Comparison of ENCODE assay signal across 15 cellular contexts in genomic region chr11:77074626-77075221, GRCh38. TPM values are rescaled to one million over a fixed set of nuclear protein-coding genes. Genes with fewer than 3 reads are reported as not detected.
A peak's percentile ranks its signal among the peaks of the same experiment; 100 is the strongest.
DNase-seq lines count a peak whose midpoint lies in the region; ATAC-seq, FAIRE-seq and TF ChIP-seq lines count a peak whose summit lies in the region.
"Had no signal": no experiment of that assay in that cellular context is flagged by ENCODE, and none has a peak within 500 bp of the region (broad histone marks: within the 10 kb centered on the region; RNA-seq: fewer than 3 reads in every experiment).

No MANE protein-coding gene starts in this region.

- ATAC-seq in GM18520 (IDR thresholded peaks at IDR 0.05; ENCODE audit: unreplicated experiment) = no peak

- H3K4me3 Mint-ChIP-seq in astrocyte (ENCODE audit: unreplicated experiment) = no peak overlapping the region

- no peak for FAIRE-seq in astrocyte (lab: Jason Lieb, UNC)

- peaks cover 30% of the 10 kb centered on the region for H3F3A ChIP-seq in GM23248 (ENCODE audit: insufficient read depth)

- H3K27me3 Mint-ChIP-seq in astrocyte (ENCODE audit: low read depth, unreplicated experiment) = no peaks in the 10 kb centered on the region

- DNase-seq in GM23248 (no peak), astrocyte (ENCODE audit: low read depth) (no peak), mesenchymal stem cell (no peak), spleen (no peak), cortex of kidney (lab: John Stamatoyannopoulos, UW) (no peak), GDM1 (lab: John Stamatoyannopoulos, UW) (no peak)
- DNase-seq in activated CD4-positive, alpha-beta T cell treated with anti-CD3 and anti-CD28 coated beads for 4 hours = no peak
- DNase-seq: activated CD8-positive, alpha-beta memory T cell treated with anti-CD3 and anti-CD28 coated beads for 24 hours; activated gamma-delta T cell treated with Interleukin-2 at 50 U/mL for 16 hours; central memory CD4-positive, alpha-beta T cell; NCI-H1436 had no signal

- H3K4me3 ChIP-seq in GM23248 (no peak overlapping the region), astrocyte (ENCODE audit: insufficient read depth, low read depth, low read length) (no peak overlapping the region), mesenchymal stem cell (ENCODE audit: insufficient read depth in 1 of 2, low read depth in 1 of 2, low read length in 2 of 2) (peak overlapping the region in 1 of 2 experiments; percentile 63), spleen (no peak overlapping the region)

- H4K8ac ChIP-seq in mesenchymal stem cell (ENCODE audit: low read length) = peak overlapping the region; percentile 8

- intact Hi-C loops in spleen (cut with DNase I; ENCODE audit: low total_unique reads) = no loop called here

- 85 to 89% methylated on average over 12 to 15 of the region's 15 CpGs for WGBS in GM23248 (ENCODE audit: low coverage in 1 of 2, low lambda C conversion rate in 2 of 2, missing lambda C conversion rate in 2 of 2), 2 experiments
- WGBS in mesenchymal stem cell = 92% methylated on average over 15 of the region's 15 CpGs
- WGBS in spleen, 5 donors = 84 to 89% (median 88%) methylated on average over 14 to 15 of the region's 15 CpGs

- TF ChIP-seq CTCF in astrocyte (IDR thresholded peaks at IDR 0.05; ENCODE audit: insufficient read depth, low read depth, low read length) (no peak), spleen (IDR thresholded peaks at IDR 0.05 in 8 of 11, conservative IDR thresholded peaks at IDR 0.05 in 3 of 11) (no peak)

- peaks cover 33% of the 10 kb centered on the region for H3K4me1 ChIP-seq in GM23248 (ENCODE audit: insufficient read depth)
- H3K4me1 ChIP-seq in astrocyte (ENCODE audit: insufficient read depth, low read length) = peaks cover 30% of the 10 kb centered on the region
- H3K4me1 ChIP-seq in mesenchymal stem cell (ENCODE audit: control insufficient read depth, insufficient read depth, low read depth, low read length) = peaks cover 26% of the 10 kb centered on the region
- peaks cover 22 to 43% (median 38%) of the 10 kb centered on the region in 6 donors for H3K4me1 ChIP-seq in spleen

- H3K23ac ChIP-seq in mesenchymal stem cell (ENCODE audit: low read length in 2 of 2) = no peak overlapping the region

- H3K27ac ChIP-seq in GM23248 = peak overlapping the region; percentile 99
- H3K27ac ChIP-seq in astrocyte (ENCODE audit: low read depth, low read length) = no peak overlapping the region
- no peak overlapping the region for H3K27ac ChIP-seq in mesenchymal stem cell (ENCODE audit: low read length, poor library complexity, severe bottlenecking)
- peak overlapping the region in 5 of 8 donors; percentile 70 to 83 (median 75) for H3K27ac ChIP-seq in spleen

- H3K9ac ChIP-seq in GM23248 (peak overlapping the region; percentile 85), astrocyte (ENCODE audit: low read length) (no peak overlapping the region), mesenchymal stem cell (ENCODE audit: low read length) (peak overlapping the region; percentile 89)

- no peak overlapping the region for H2BK120ac ChIP-seq in mesenchymal stem cell (ENCODE audit: low read depth, low read length)

- no peak for TF ChIP-seq POLR2A in spleen (IDR thresholded peaks at IDR 0.05)

- H3K27me3 ChIP-seq in GM23248 (replicated peaks; ENCODE audit: insufficient read depth) (no peaks in the 10 kb centered on the region), astrocyte (ENCODE audit: insufficient read depth, low read length) (no peaks in the 10 kb centered on the region), mesenchymal stem cell (ENCODE audit: control insufficient read depth in 1 of 2, insufficient read depth in 1 of 2, low read length in 2 of 2) (no peaks in the 10 kb centered on the region), spleen (replicated peaks in 1 of 7) (no peaks in the 10 kb centered on the region)

- peak overlapping the region; percentile 44 for H4K91ac ChIP-seq in mesenchymal stem cell (ENCODE audit: low read length)

- in situ Hi-C loops in GM23248 (cut with MboI) = no loop called here

- H2BK15ac ChIP-seq in mesenchymal stem cell (ENCODE audit: low read depth, poor library complexity, severe bottlenecking) = peak overlapping the region; percentile 71

- H3K36me3 Mint-ChIP-seq in astrocyte (ENCODE audit: low read depth, unreplicated experiment) = peaks cover 2% of the 10 kb centered on the region

- H3K9me3 Mint-ChIP-seq in astrocyte (ENCODE audit: unreplicated experiment) = no peaks in the 10 kb centered on the region

- peak overlapping the region; percentile 75 for H3K27ac Mint-ChIP-seq in astrocyte (ENCODE audit: unreplicated experiment)

- peak overlapping the region; percentile 1 to 59 for H2BK12ac ChIP-seq in mesenchymal stem cell (ENCODE audit: low read length in 2 of 2)

- no peak overlapping the region for H3K4ac ChIP-seq in mesenchymal stem cell (ENCODE audit: low read depth in 1 of 2, low read length in 2 of 2)

- H3K9me3 ChIP-seq in GM23248 (ENCODE audit: low read depth) = no peaks in the 10 kb centered on the region
- H3K9me3 ChIP-seq in astrocyte (ENCODE audit: insufficient read depth, low read depth, low read length) = no peaks in the 10 kb centered on the region
- peaks cover 5% of the 10 kb centered on the region for H3K9me3 ChIP-seq in mesenchymal stem cell (ENCODE audit: control insufficient read depth, low read length)
- no peaks in the 10 kb centered on the region for H3K9me3 ChIP-seq in spleen

- no peak overlapping the region for H2AFZ ChIP-seq in GM23248
- H2AFZ ChIP-seq in astrocyte (ENCODE audit: low read depth, low read length) = no peak overlapping the region
- H2AFZ ChIP-seq in mesenchymal stem cell (ENCODE audit: low read depth, low read length) = no peak overlapping the region

- H3K4me2 ChIP-seq in GM23248 (ENCODE audit: unreplicated experiment) (peak overlapping the region; percentile 78), astrocyte (ENCODE audit: low read length) (no peak overlapping the region), mesenchymal stem cell (ENCODE audit: low read length, poor library complexity, severe bottlenecking) (no peak overlapping the region)

- H3K79me2 ChIP-seq in GM23248 (ENCODE audit: insufficient read depth) (peaks cover 77% of the 10 kb centered on the region), astrocyte (ENCODE audit: insufficient read depth, low read length) (peaks cover 26% of the 10 kb centered on the region)

- peak overlapping the region in 1 of 2 experiments; percentile 29 for H3K18ac ChIP-seq in mesenchymal stem cell (ENCODE audit: low read depth in 1 of 2, low read length in 2 of 2)

- no peak overlapping the region for H2AK5ac ChIP-seq in mesenchymal stem cell (ENCODE audit: low read length, severe bottlenecking)

- no peak overlapping the region for H3K14ac ChIP-seq in mesenchymal stem cell (ENCODE audit: low read length in 2 of 2)

- no peaks in the 10 kb centered on the region for H3K9me2 ChIP-seq in GM23248 (ENCODE audit: insufficient read depth)

- H4K20me1 ChIP-seq in GM23248 (ENCODE audit: insufficient read depth) (no peaks in the 10 kb centered on the region), astrocyte (ENCODE audit: insufficient read depth, low read length) (peaks cover 38% of the 10 kb centered on the region)

- H3K36me3 ChIP-seq in GM23248 (ENCODE audit: low read depth) (0 out of 2 replicates have a peak, but pooled peaks cover 6% of the 10 kb centered on the region), astrocyte (ENCODE audit: insufficient read depth, low read length) (no peaks in the 10 kb centered on the region), mesenchymal stem cell (ENCODE audit: control insufficient read depth in 1 of 2, insufficient read depth in 2 of 2, low read depth in 1 of 2, low read length in 2 of 2) (no peaks in the 10 kb centered on the region), spleen (no peaks in the 10 kb centered on the region)

- peaks cover 21% of the 10 kb centered on the region for H3K79me1 ChIP-seq in mesenchymal stem cell (replicated peaks; ENCODE audit: low read length, poor library complexity, severe bottlenecking)

- H3K4me1 Mint-ChIP-seq in astrocyte (ENCODE audit: low read depth, unreplicated experiment) = peaks cover 20% of the 10 kb centered on the region

- no peak overlapping the region for H2BK5ac ChIP-seq in mesenchymal stem cell (ENCODE audit: low read depth, low read length, poor library complexity, severe bottlenecking)

RNA-seq across cellular contexts. Expression of gene CAPN5, which starts 8.0 kb away (rescaled TPM):
- 22.4 and 27.7 TPM in 2 replicates for total RNA-seq in GM23248 (2014; rRNA removed; shearing (Covaris generic))
- polyA plus RNA-seq in GM23248 (2016; fragmentation: Nextera tagmentation; extraction: Ambion mirVana) (17.8 and 18.3 TPM in 2 replicates), spleen (1 to 10 TPM in 1 of 3 donors, under 1 TPM in 2; 0.80 to 2.4 (median 0.96) TPM)
- total RNA-seq in astrocyte (13.1 and 17.4 TPM in 2 replicates), spleen (1 to 10 TPM; 3.5 to 9.2 (median 8.0) TPM)
- 26.0 TPM for polyA plus RNA-seq in mesenchymal stem cell (2013, experiment 1 of 2)
- polyA plus RNA-seq in mesenchymal stem cell (2013, experiment 2 of 2) = 25.0 TPM

RNA-seq across cellular contexts. Expression of gene OMP, which starts 27.9 kb away (rescaled TPM):
- total RNA-seq in GM23248 (2014; rRNA removed; shearing (Covaris generic)) = not detected in 2 replicates
- polyA plus RNA-seq in GM23248 (2016; fragmentation: Nextera tagmentation; extraction: Ambion mirVana) (not detected in 2 replicates), spleen (under 1 TPM in 1 of 3 donors, not detected in 2; 0.51 TPM)
- total RNA-seq in astrocyte (0.67 and 1.3 TPM in 2 replicates), spleen (under 1 TPM in 1 of 7 donors, not detected in 6; 0.64 TPM)
- polyA plus RNA-seq in mesenchymal stem cell (2013, experiment 1 of 2) = 0.19 TPM
- not detected for polyA plus RNA-seq in mesenchymal stem cell (2013, experiment 2 of 2)
- total RNA-seq: Daoy had no signal
- polyA plus RNA-seq: BJ had no signal

RNA-seq across cellular contexts. Expression of gene B3GNT6, which starts 40.5 kb away (rescaled TPM):
- not detected in 2 replicates for total RNA-seq in GM23248 (2014; rRNA removed; shearing (Covaris generic))
- polyA plus RNA-seq in GM23248 (2016; fragmentation: Nextera tagmentation; extraction: Ambion mirVana) (not detected in 2 replicates), spleen (not detected)
- total RNA-seq in astrocyte (not detected in 2 replicates), spleen (not detected)
- not detected for polyA plus RNA-seq in mesenchymal stem cell (2013, experiment 1 of 2)
- not detected for polyA plus RNA-seq in mesenchymal stem cell (2013, experiment 2 of 2)
- total RNA-seq: Daoy, mucosa of gallbladder had no signal
- polyA plus RNA-seq: BJ had no signal

RNA-seq across cellular contexts. Expression of gene MYO7A, which starts 53.3 kb away (rescaled TPM):
- not detected in 2 replicates for total RNA-seq in GM23248 (2014; rRNA removed; shearing (Covaris generic))
- polyA plus RNA-seq in GM23248 (2016; fragmentation: Nextera tagmentation; extraction: Ambion mirVana) = not detected in 2 replicates
- 0.16 TPM in 1 of 2 replicates, not detected in the other for total RNA-seq in astrocyte
- polyA plus RNA-seq in mesenchymal stem cell (2013, experiment 1 of 2) = 0.04 TPM
- 0.03 TPM for polyA plus RNA-seq in mesenchymal stem cell (2013, experiment 2 of 2)
- 100 to 1,000 TPM in 1 of 7 donors, 10 to 100 TPM in 6; 27.2 to 147 (median 61.0) TPM for total RNA-seq in spleen
- 10 to 100 TPM in 2 of 3 donors, 1 to 10 TPM in 1; 3.5 to 14.3 (median 11.3) TPM for polyA plus RNA-seq in spleen

Comparison
In these comparisons a context has a peak if more than half of its experiments do, and no peak if none do; other contexts are left out.
1. H3K27ac ChIP-seq: peak in GM23248 (single experiment) and spleen (5 of 8); none in astrocyte (single experiment) and mesenchymal stem cell (single experiment).